22 cellular contexts compared by ENCODE assay signal in the genomic region with DNA sequence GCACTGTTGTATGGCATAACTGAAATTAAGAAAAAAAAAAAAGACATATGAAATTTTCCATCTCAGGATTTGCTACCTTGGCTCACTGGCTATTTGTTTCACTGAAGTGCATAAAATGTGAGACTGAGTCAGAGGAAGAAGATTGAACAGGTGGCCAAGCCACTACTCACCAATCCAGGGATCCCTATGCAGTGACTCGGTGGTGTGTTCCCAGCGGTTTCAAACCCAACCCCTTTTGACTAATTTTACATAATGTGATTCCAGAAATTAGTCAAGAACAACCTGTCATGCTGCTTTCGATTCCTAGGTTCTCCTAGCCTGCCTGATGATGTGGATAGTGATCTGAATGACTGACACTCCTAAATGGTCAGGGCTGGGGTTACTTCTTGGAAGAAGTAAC.
A peak's percentile ranks its signal among the peaks of the same experiment; 100 is the strongest.
DNase-seq lines count a peak whose midpoint lies in the region; ATAC-seq and TF ChIP-seq lines count a peak whose summit lies in the region.
"Had no signal": no experiment of that assay in that cellular context is flagged by ENCODE, and none has a peak within 500 bp of the region (broad histone marks: within the 10 kb centered on the region; RNA-seq: fewer than 3 reads in every experiment).

No MANE protein-coding gene starts in this region.

- no peaks in the 10 kb centered on the region for H3K36me3 ChIP-seq in mammary epithelial cell (ENCODE audit: insufficient read depth, low read length)
- H3K36me3 ChIP-seq in esophagus muscularis mucosa, result no peaks in the 10 kb centered on the region

- in situ Hi-C loops in mammary epithelial cell (cut with MboI; ENCODE audit: low sequenced_read_pairs in 2 of 2), result no loop called here

- 44% methylated on average over 3 of the region's 3 CpGs for WGBS in mammary epithelial cell (ENCODE audit: low coverage, missing lambda C conversion rate)
- WGBS in esophagus muscularis mucosa, result 85% methylated on average over 3 of the region's 3 CpGs

- H3K9ac ChIP-seq in mammary epithelial cell (ENCODE audit: insufficient read depth, low read length), result no peak overlapping the region

- H2AFZ ChIP-seq in mammary epithelial cell (ENCODE audit: low read depth, low read length), result no peak overlapping the region

- no peaks in the 10 kb centered on the region for H3K36me3 Mint-ChIP-seq in MCF 10A (ENCODE audit: insufficient read depth, unreplicated experiment)
- H3K36me3 Mint-ChIP-seq: CD4-positive, alpha-beta memory T cell had no signal

- H3K27ac Mint-ChIP-seq in MCF 10A (ENCODE audit: low read depth, unreplicated experiment), result no peak overlapping the region
- H3K27ac Mint-ChIP-seq: CD4-positive, alpha-beta memory T cell had no signal

- H3K4me1 ChIP-seq in mammary epithelial cell (ENCODE audit: insufficient read depth, low read length), result no peaks in the 10 kb centered on the region
- no peaks in the 10 kb centered on the region for H3K4me1 ChIP-seq in esophagus muscularis mucosa

- H3K27me3 Mint-ChIP-seq in MCF 10A (ENCODE audit: insufficient read depth, unreplicated experiment), result peaks cover 10% of the 10 kb centered on the region

- peaks cover 5% of the 10 kb centered on the region for H3K4me1 Mint-ChIP-seq in MCF 10A (ENCODE audit: insufficient read depth, unreplicated experiment)
- H3K4me1 Mint-ChIP-seq: CD4-positive, alpha-beta memory T cell had no signal

- ATAC-seq in HG02938 (IDR thresholded peaks at IDR 0.05; ENCODE audit: unreplicated experiment) (no peak), GM21576 (IDR thresholded peaks at IDR 0.05; ENCODE audit: unreplicated experiment) (no peak)
- ATAC-seq: HCT116, Panc1 had no signal

- H4K20me1 ChIP-seq in mammary epithelial cell (ENCODE audit: insufficient read depth, low read length), result no peaks in the 10 kb centered on the region

- dilution Hi-C loops in mammary epithelial cell (cut with HindIII; ENCODE audit: low sequenced_read_pairs), result no loop called here

- POLR2A ChIA-PET in MCF 10A (lab: Yijun Ruan, JAX), result no interaction called here

- H3K27ac ChIP-seq in mammary epithelial cell (ENCODE audit: insufficient read depth, low read depth, low read length) (no peak overlapping the region), esophagus muscularis mucosa (replicated peaks in 1 of 4) (no peak overlapping the region)
- H3K27ac ChIP-seq: HL-60 had no signal

- H3K9me3 ChIP-seq in mammary epithelial cell (replicated peaks; ENCODE audit: insufficient read depth, low read length) (no peaks in the 10 kb centered on the region), esophagus muscularis mucosa (no peaks in the 10 kb centered on the region)

- H3K27me3 ChIP-seq in mammary epithelial cell (ENCODE audit: insufficient read depth, low read length), result no peaks in the 10 kb centered on the region
- peaks cover 0 to 4% (median 0%) of the 10 kb centered on the region in 4 donors for H3K27me3 ChIP-seq in esophagus muscularis mucosa

- no peak for TF ChIP-seq EP300 in esophagus muscularis mucosa (IDR thresholded peaks at IDR 0.05)

- TF ChIP-seq CTCF in mammary epithelial cell (conservative IDR thresholded peaks at IDR 0.05 in 1 of 2, IDR thresholded peaks at IDR 0.05 in 1 of 2; ENCODE audit: extremely low read depth in 1 of 2, insufficient read depth in 1 of 2, low read depth in 1 of 2, low read length in 2 of 2) (no peak), MCF 10A (IDR thresholded peaks at IDR 0.05; ENCODE audit: unreplicated experiment) (no peak), esophagus muscularis mucosa (IDR thresholded peaks at IDR 0.05) (no peak)

- no peak overlapping the region for H3K4me3 Mint-ChIP-seq in MCF 10A (ENCODE audit: unreplicated experiment)
- H3K4me3 Mint-ChIP-seq: CD4-positive, alpha-beta memory T cell had no signal

- H3K9me3 Mint-ChIP-seq in MCF 10A (ENCODE audit: unreplicated experiment), result no peaks in the 10 kb centered on the region

- intact Hi-C loops in mammary epithelial cell (cut with micrococcal nuclease), result no loop called here
- intact Hi-C loops in MCF 10A (cut with micrococcal nuclease), result no loop called here
- intact Hi-C loops in esophagus muscularis mucosa (cut with DNase I), result no loop called here

- no peak overlapping the region for H3K4me2 ChIP-seq in mammary epithelial cell (ENCODE audit: insufficient read depth, low read depth, low read length)

- H3K4me3 ChIP-seq in mammary epithelial cell (replicated peaks in 1 of 3; ENCODE audit: insufficient read depth in 1 of 3, low read depth in 2 of 3, low read length in 3 of 3) (no peak overlapping the region), esophagus muscularis mucosa (no peak overlapping the region)

- BruUV-seq in mammary epithelial cell (replicated peaks; lab: Mats Ljungman, UMichigan), result no TSS peak
- BruUV-seq in MCF 10A (replicated peaks; lab: Mats Ljungman, UMichigan), result no TSS peak

- DNase-seq in mammary epithelial cell, result peak; percentile 8
- DNase-seq in MCF 10A (ENCODE audit: unreplicated experiment), result no peak
- peak; percentile 37 for DNase-seq in RKO (ENCODE audit: low spot score)
- DNase-seq in esophagus muscularis mucosa (ENCODE audit: extremely low spot score), result peak; percentile 21
- no peak for DNase-seq in DMS79 (lab: John Stamatoyannopoulos, UW)
- no peak for DNase-seq in T-helper 1 cell
- DNase-seq: AML-193; C1 segment of cervical spinal cord; CD4-positive, alpha-beta memory T cell; COR-L47; EL; GDM1; NCI-H2029 treated with DMSO at 0.1 percent for 48 hours; NCI-H446 treated with DMSO at 0.1 percent for 48 hours; NCI-H526; NK-92 treated with Interleukin-12 subunit alpha and Interleukin-12 subunit beta, amount 100 ng/mL, for 24 hours; SHP77 treated with DMSO at 0.1 percent for 48 hours had no signal

- CTCF ChIA-PET in mammary epithelial cell (lab: Charles Lee; ENCODE audit: low non-redundant PET), result no interaction called here
- CTCF ChIA-PET in MCF 10A (lab: Yijun Ruan, JAX), result interaction anchor here (0.6 kb wide), 1 partner anchor 29 kb away, joined by 3 read pairs; no protein-coding TSS in a partner anchor

- no peaks in the 10 kb centered on the region for H3K79me2 ChIP-seq in mammary epithelial cell (ENCODE audit: insufficient read depth, low read length)

- TF ChIP-seq POLR2A in esophagus muscularis mucosa (IDR thresholded peaks at IDR 0.05; ENCODE audit: low read depth), result no peak

Comparison
In these comparisons a context has a peak if more than half of its experiments do, and no peak if none do; other contexts are left out.
1. DNase-seq: peak in mammary epithelial cell (single experiment), RKO (single experiment) and esophagus muscularis mucosa (single experiment); none in MCF 10A (single experiment), DMS79 (single experiment) and T-helper 1 cell (0 of 5).